9 cellular contexts compared by ENCODE assay signal in genomic region chr2:132670961-132671781, GRCh38. TPM values are rescaled to one million over a fixed set of nuclear protein-coding genes. Genes with fewer than 3 reads are reported as not detected.
DNase-seq lines count a peak whose midpoint lies in the region; ATAC-seq and TF ChIP-seq lines count a peak whose summit lies in the region.
"Had no signal": no experiment of that assay in that cellular context is flagged by ENCODE, and none has a peak within 500 bp of the region (broad histone marks: within the 10 kb centered on the region; RNA-seq: fewer than 3 reads in every experiment).

No MANE protein-coding gene starts in this region.

- peak overlapping the region; percentile 42 to 46 for H3K4me3 ChIP-seq in ascending aorta
- peak overlapping the region; percentile 73 to 76 for H3K4me3 ChIP-seq in stomach smooth muscle (ENCODE audit: low read length in 2 of 2)

- no peak overlapping the region for H3K27ac ChIP-seq in ascending aorta
- H3K27ac ChIP-seq in stomach smooth muscle (ENCODE audit: low read length): no peak overlapping the region
- H3K27ac ChIP-seq: 22Rv1 had no signal

- DNase-seq in DMS 273 (lab: John Stamatoyannopoulos, UW; ENCODE audit: unreplicated experiment) (peak; percentile 39), DMS 273 treated with DMSO at 0.1 percent for 48 hours (lab: John Stamatoyannopoulos, UW) (no peak), ascending aorta (ENCODE audit: low spot score in 2 of 2) (no peak), iris pigment epithelial cell (ENCODE audit: low read depth) (peak; percentile 93), putamen (ENCODE audit: low spot score) (no peak)
- DNase-seq in stimulated activated CD4-positive, alpha-beta T cell treated with anti-CD3 and anti-CD28 coated beads, Interleukin-12 subunit alpha, Interleukin-12 subunit beta, amount 100 ng/mL, for 4 hours: no peak

- no peak for ATAC-seq in HG03159 (IDR thresholded peaks at IDR 0.05; ENCODE audit: unreplicated experiment)

- H3K4me1 ChIP-seq in ascending aorta: peaks cover 6 to 8% of the 10 kb centered on the region in 2 donors
- peaks cover 22% of the 10 kb centered on the region for H3K4me1 ChIP-seq in stomach smooth muscle (ENCODE audit: control insufficient read depth, insufficient read depth, low read length)

- H3K27me3 ChIP-seq in ascending aorta: peaks cover 6% of the 10 kb centered on the region
- H3K27me3 ChIP-seq in stomach smooth muscle (ENCODE audit: control insufficient read depth in 1 of 2, insufficient read depth in 2 of 2, low read length in 2 of 2): peaks cover 27 to 32% of the 10 kb centered on the region in 2 donors

- H3K9me3 ChIP-seq in ascending aorta: no peaks in the 10 kb centered on the region
- no peaks in the 10 kb centered on the region for H3K9me3 ChIP-seq in stomach smooth muscle (ENCODE audit: control insufficient read depth in 2 of 2, low read length in 2 of 2)

- no peaks in the 10 kb centered on the region for H3K36me3 ChIP-seq in ascending aorta
- no peaks in the 10 kb centered on the region for H3K36me3 ChIP-seq in stomach smooth muscle (ENCODE audit: control insufficient read depth in 2 of 2, insufficient read depth in 2 of 2, low read length in 2 of 2)

- no peak overlapping the region for H3K9ac ChIP-seq in stomach smooth muscle (ENCODE audit: low read length in 2 of 2)

- intact Hi-C loops in ascending aorta (cut with DNase I): no loop called here

- no peak for TF ChIP-seq CTCF in ascending aorta (IDR thresholded peaks at IDR 0.05)

RNA-seq across cellular contexts. Expression of gene LYPD1, which starts 1.2 kb away (rescaled TPM):
- not detected for total RNA-seq in ascending aorta

Comparison
In these comparisons a context has a peak if more than half of its experiments do, and no peak if none do; other contexts are left out.
1. DNase-seq: peak in DMS 273 (single experiment) and iris pigment epithelial cell (single experiment); none in DMS 273 treated with DMSO at 0.1 percent for 48 hours (single experiment), ascending aorta (0 of 2), putamen (single experiment) and stimulated activated CD4-positive, alpha-beta T cell treated with anti-CD3 and anti-CD28 coated beads, Interleukin-12 subunit alpha, Interleukin-12 subunit beta, amount 100 ng/mL, for 4 hours (single experiment).